Comparison of ENCODE assay signal across 9 cellular contexts in the genomic region with DNA sequence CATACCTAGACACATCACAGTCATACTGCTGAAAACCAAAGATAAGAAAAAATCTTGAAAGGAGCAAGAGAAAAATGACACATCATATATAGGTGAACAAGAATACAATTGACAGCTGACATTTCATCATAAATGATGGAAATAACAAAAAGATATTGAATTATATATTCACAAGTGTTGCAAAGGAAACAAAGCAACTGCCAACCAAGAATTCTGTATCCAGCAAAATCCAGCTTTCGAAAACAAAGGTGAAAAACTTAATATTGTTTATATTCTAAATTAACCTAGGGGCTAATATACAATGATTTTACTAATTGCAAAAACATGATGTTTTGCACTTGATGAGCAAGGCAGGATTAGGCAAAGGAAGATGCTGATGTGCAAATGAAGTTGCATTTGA.
"Had no signal": no experiment of that assay in that cellular context is flagged by ENCODE, and none has a peak within 500 bp of the region (broad histone marks: within the 10 kb centered on the region; RNA-seq: fewer than 3 reads in every experiment).

No MANE protein-coding gene starts in this region.

- H3K27ac Mint-ChIP-seq: GM23338, H9, HFFc6 had no signal

- H3K27ac ChIP-seq: HL-60 had no signal

- DNase-seq: H9, HCEC 1CT, HFFc6 had no signal

- H2AFZ ChIP-seq: GM23338 had no signal

- H3K4me1 Mint-ChIP-seq: GM23338, H9 had no signal

- H3K27me3 Mint-ChIP-seq: IgD-negative memory B cell had no signal

- ATAC-seq: GM23338, HepG2 had no signal

- H3K4me3 ChIP-seq: GM23338 had no signal

- H3K4me3 Mint-ChIP-seq: GM23338, H9, HFFc6 had no signal

- FAIRE-seq: H1, H54, HepG2 had no signal

- H3K4me2 ChIP-seq: GM23338 had no signal
